ENCODE assay signal across 1 cellular context in the genomic region with DNA sequence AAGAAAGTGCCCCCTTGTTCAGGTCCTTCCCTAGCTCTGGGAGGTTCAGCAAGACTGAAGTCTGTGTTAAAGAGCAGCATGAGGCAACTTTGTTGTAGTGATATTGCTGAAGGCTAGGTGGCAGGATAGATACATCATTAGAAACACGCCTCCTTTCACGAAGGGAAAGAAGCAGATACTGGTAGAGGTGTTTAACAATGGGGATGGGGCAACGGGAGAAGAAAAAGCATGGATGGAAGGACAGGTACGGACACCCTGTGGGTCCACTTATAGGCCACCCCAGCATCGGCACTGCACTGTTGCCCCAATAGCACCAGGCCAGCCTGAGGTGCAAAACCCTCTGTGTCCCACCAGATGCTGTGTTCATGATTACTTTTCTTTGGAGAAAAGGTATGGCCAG.
TF ChIP-seq lines count a peak whose summit lies in the region.

No MANE protein-coding gene starts in this region.

TF ChIP-seq in HepG2, 621 proteins besides CTCF, POLR2A, EP300 and RAD21 (continued from another document and continues in another):
- TF ChIP-seq, protein P1, sequence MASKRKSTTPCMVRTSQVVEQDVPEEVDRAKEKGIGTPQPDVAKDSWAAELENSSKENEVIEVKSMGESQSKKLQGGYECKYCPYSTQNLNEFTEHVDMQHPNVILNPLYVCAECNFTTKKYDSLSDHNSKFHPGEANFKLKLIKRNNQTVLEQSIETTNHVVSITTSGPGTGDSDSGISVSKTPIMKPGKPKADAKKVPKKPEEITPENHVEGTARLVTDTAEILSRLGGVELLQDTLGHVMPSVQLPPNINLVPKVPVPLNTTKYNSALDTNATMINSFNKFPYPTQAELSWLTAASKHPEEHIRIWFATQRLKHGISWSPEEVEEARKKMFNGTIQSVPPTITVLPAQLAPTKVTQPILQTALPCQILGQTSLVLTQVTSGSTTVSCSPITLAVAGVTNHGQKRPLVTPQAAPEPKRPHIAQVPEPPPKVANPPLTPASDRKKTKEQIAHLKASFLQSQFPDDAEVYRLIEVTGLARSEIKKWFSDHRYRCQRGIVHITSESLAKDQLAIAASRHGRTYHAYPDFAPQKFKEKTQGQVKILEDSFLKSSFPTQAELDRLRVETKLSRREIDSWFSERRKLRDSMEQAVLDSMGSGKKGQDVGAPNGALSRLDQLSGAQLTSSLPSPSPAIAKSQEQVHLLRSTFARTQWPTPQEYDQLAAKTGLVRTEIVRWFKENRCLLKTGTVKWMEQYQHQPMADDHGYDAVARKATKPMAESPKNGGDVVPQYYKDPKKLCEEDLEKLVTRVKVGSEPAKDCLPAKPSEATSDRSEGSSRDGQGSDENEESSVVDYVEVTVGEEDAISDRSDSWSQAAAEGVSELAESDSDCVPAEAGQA (IDR thresholded peaks at IDR 0.05; ENCODE audit: low read depth) = no peak
- TF ChIP-seq, protein P1 (CRISPR knock-in tag; IDR thresholded peaks at IDR 0.05; ENCODE audit: borderline replicate concordance) = no peak
- TF ChIP-seq ATF7-NPFF (CRISPR knock-in tag; IDR thresholded peaks at IDR 0.05; ENCODE audit: low read depth) (no peak), ZMYM3 (CRISPR knock-in tag; IDR thresholded peaks at IDR 0.05) (no peak), SIX1 (CRISPR knock-in tag; IDR thresholded peaks at IDR 0.05; ENCODE audit: borderline replicate concordance) (no peak), KLF16 (CRISPR knock-in tag; IDR thresholded peaks at IDR 0.05) (peak in 1 of 2 experiments; percentile 46; a peak in 1 of 4 replicates), ZNF124 (CRISPR knock-in tag; IDR thresholded peaks at IDR 0.05) (no peak), TAF15 (IDR thresholded peaks at IDR 0.05; ENCODE audit: low read depth, low read length, poor library complexity, severe bottlenecking) (no peak), PAX8 (CRISPR knock-in tag; IDR thresholded peaks at IDR 0.05; ENCODE audit: borderline replicate concordance) (no peak), ZFP90 (CRISPR knock-in tag; IDR thresholded peaks at IDR 0.05; ENCODE audit: borderline replicate concordance) (no peak), CC2D1A (CRISPR knock-in tag; IDR thresholded peaks at IDR 0.05) (no peak), SMARCE1 (IDR thresholded peaks at IDR 0.05; ENCODE audit: borderline replicate concordance) (no peak), ZNF530 (CRISPR knock-in tag; IDR thresholded peaks at IDR 0.05; ENCODE audit: low read depth) (no peak), ZHX1 (CRISPR knock-in tag; IDR thresholded peaks at IDR 0.05; ENCODE audit: low read depth) (no peak), ZNF431 (CRISPR knock-in tag; IDR thresholded peaks at IDR 0.05; ENCODE audit: borderline replicate concordance, low read depth) (no peak), CEBPB (IDR thresholded peaks at IDR 0.05; ENCODE audit: borderline replicate concordance, low read depth, low read length) (peak; percentile 61), PRDM10 (CRISPR knock-in tag; IDR thresholded peaks at IDR 0.05; ENCODE audit: low read depth) (no peak), PITX1 (CRISPR knock-in tag; IDR thresholded peaks at IDR 0.05) (peak; percentile 21; the same call in 1 of the 2 replicates), ZNF17 (CRISPR knock-in tag; IDR thresholded peaks at IDR 0.05) (no peak), ZNF644 (CRISPR knock-in tag; IDR thresholded peaks at IDR 0.05; ENCODE audit: low read depth) (no peak), JUNB (CRISPR knock-in tag; IDR thresholded peaks at IDR 0.05; ENCODE audit: borderline replicate concordance) (no peak), ZNF256 (CRISPR knock-in tag; conservative IDR thresholded peaks at IDR 0.05) (no peak)
- TF ChIP-seq, protein P2, sequence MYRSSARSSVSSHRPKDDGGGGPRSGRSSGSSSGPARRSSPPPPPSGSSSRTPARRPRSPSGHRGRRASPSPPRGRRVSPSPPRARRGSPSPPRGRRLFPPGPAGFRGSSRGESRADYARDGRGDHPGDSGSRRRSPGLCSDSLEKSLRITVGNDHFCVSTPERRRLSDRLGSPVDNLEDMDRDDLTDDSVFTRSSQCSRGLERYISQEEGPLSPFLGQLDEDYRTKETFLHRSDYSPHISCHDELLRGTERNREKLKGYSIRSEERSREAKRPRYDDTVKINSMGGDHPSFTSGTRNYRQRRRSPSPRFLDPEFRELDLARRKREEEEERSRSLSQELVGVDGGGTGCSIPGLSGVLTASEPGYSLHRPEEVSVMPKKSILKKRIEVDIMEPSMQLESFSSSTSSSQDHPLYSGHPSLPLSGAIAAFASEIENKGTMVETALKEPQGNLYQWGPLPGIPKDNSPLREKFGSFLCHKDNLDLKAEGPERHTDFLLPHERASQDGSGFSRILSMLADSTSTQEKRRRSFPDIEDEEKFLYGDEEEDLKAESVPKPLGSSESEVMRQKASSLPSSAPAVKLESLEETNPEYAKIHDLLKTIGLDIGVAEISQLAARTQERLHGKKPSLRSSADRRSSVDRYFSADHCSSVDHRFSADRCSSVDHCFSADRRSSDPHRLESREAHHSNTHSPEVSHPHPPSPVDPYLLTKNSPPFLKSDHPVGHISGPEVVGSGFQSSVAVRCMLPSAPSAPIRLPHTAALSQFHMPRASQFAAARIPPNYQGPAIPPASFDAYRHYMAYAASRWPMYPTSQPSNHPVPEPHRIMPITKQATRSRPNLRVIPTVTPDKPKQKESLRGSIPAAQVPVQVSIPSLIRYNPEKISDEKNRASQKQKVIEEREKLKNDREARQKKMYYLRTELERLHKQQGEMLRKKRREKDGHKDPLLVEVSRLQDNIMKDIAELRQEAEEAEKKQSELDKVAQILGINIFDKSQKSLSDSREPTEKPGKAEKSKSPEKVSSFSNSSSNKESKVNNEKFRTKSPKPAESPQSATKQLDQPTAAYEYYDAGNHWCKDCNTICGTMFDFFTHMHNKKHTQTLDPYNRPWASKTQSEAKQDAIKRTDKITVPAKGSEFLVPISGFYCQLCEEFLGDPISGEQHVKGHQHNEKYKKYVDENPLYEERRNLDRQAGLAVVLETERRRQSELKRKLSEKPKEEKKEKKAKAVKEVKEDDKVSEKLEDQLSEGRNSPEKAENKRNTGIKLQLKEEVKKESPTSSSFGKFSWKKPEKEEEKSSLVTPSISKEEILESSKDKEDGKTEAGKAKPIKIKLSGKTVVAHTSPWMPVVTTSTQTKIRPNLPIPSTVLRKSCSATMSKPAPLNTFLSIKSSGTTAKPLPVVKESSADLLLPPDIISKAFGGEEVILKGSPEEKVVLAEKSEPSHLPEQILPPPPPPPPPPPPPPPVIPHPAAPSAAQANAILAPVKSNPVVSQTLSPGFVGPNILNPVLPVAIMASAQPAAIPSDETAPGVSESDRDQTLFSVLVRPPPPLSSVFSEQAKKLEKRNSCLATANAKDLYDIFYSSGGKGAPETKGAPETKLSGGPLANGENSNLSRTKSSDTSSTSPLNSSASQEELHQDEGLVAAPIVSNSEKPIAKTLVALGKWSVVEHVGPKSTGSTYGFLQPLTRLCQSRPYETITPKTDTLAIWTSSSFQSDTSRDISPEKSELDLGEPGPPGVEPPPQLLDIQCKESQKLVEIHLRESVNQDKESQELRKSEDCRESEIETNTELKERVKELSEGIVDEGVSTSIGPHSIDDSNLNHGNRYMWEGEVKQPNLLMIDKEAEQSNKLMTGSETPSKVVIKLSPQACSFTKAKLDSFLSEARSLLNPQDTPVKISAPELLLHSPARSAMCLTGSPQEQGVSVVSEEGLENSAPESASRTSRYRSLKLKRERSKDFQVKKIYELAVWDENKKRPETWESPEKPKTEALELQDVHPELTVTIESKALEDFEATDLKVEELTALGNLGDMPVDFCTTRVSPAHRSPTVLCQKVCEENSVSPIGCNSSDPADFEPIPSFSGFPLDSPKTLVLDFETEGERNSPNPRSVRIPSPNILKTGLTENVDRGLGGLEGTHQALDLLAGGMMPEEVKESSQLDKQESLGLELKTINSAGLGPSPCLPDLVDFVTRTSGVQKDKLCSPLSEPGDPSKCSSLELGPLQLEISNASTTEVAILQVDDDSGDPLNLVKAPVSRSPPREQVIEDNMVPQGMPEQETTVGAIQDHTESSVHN (CRISPR knock-in tag; IDR thresholded peaks at IDR 0.05) = no peak
- TF ChIP-seq, protein P3, sequence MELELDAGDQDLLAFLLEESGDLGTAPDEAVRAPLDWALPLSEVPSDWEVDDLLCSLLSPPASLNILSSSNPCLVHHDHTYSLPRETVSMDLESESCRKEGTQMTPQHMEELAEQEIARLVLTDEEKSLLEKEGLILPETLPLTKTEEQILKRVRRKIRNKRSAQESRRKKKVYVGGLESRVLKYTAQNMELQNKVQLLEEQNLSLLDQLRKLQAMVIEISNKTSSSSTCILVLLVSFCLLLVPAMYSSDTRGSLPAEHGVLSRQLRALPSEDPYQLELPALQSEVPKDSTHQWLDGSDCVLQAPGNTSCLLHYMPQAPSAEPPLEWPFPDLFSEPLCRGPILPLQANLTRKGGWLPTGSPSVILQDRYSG (CRISPR knock-in tag; IDR thresholded peaks at IDR 0.05) = no peak
- TF ChIP-seq, protein P4, sequence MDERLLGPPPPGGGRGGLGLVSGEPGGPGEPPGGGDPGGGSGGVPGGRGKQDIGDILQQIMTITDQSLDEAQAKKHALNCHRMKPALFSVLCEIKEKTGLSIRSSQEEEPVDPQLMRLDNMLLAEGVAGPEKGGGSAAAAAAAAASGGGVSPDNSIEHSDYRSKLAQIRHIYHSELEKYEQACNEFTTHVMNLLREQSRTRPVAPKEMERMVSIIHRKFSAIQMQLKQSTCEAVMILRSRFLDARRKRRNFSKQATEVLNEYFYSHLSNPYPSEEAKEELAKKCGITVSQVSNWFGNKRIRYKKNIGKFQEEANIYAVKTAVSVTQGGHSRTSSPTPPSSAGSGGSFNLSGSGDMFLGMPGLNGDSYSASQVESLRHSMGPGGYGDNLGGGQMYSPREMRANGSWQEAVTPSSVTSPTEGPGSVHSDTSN (CRISPR knock-in tag; IDR thresholded peaks at IDR 0.05) = 0 out of 2 replicates have a peak, but pooled peaks have one; percentile 10
- TF ChIP-seq, protein P5, sequence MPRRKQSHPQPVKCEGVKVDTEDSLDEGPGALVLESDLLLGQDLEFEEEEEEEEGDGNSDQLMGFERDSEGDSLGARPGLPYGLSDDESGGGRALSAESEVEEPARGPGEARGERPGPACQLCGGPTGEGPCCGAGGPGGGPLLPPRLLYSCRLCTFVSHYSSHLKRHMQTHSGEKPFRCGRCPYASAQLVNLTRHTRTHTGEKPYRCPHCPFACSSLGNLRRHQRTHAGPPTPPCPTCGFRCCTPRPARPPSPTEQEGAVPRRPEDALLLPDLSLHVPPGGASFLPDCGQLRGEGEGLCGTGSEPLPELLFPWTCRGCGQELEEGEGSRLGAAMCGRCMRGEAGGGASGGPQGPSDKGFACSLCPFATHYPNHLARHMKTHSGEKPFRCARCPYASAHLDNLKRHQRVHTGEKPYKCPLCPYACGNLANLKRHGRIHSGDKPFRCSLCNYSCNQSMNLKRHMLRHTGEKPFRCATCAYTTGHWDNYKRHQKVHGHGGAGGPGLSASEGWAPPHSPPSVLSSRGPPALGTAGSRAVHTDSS (CRISPR knock-in tag; conservative IDR thresholded peaks at IDR 0.05) = no peak
